ENCODE assay signal across 1 cellular context in the genomic region with DNA sequence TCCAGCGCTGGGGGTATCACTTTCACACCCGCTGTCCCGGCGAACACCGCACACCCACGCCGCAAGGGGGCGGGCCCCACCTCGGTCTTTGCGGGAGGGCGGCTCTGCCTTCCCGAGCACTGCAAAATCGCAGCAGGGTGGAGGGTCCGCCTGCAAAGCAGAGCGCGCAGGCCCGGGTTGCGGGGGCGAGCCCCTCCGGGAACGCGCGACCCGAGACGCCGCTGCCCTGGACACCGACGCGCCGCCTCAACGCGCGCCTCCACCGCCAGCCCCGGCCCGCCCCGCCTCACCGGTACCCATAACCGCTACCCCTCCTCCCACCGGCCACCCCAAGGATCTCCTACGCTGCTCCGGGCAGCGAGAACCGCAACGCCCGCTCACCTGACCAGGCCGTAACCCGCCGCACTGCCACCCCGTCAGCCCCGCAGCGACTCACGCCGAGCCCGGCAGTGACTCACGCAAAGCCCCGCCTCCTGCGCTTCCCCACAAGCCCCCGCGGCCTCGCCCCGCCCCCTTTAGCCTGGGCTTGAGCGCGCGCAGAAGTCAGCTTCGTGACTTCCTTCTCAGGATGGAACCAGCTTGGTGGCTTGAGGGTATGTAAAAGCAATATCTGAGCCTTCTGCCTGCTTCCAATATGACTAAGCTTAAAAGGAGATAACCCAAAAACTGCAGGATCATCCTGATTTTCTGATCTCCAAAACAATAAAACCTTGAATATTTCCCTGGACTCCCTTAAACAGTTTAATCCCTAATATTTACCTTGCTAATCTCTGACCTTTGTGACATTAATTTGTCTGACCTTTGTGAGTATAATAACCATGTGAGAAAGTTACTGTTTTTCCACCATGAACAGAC.
A peak's percentile ranks its signal among the peaks of the same experiment; 100 is the strongest.
TF ChIP-seq lines count a peak whose summit lies in the region.

A gene with protein sequence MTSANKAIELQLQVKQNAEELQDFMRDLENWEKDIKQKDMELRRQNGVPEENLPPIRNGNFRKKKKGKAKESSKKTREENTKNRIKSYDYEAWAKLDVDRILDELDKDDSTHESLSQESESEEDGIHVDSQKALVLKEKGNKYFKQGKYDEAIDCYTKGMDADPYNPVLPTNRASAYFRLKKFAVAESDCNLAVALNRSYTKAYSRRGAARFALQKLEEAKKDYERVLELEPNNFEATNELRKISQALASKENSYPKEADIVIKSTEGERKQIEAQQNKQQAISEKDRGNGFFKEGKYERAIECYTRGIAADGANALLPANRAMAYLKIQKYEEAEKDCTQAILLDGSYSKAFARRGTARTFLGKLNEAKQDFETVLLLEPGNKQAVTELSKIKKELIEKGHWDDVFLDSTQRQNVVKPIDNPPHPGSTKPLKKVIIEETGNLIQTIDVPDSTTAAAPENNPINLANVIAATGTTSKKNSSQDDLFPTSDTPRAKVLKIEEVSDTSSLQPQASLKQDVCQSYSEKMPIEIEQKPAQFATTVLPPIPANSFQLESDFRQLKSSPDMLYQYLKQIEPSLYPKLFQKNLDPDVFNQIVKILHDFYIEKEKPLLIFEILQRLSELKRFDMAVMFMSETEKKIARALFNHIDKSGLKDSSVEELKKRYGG (minus strand): TSS at position 460 of the 855 bp plus-strand sequence. CDS start 3,190 bp downstream, outside the sequence.

TF ChIP-seq in H1, 55 proteins besides CTCF, POLR2A, EP300 and RAD21 (continued from another document and continues in another):
- TF ChIP-seq CBX5 (IDR thresholded peaks at IDR 0.05; ENCODE audit: low read depth, low read length) = no peak
- TF ChIP-seq SUZ12 (IDR thresholded peaks at IDR 0.05; ENCODE audit: low read length) = no peak
- no peak for TF ChIP-seq POU5F1 (IDR thresholded peaks at IDR 0.05; ENCODE audit: low read depth, low read length)
- TF ChIP-seq, protein P1, sequence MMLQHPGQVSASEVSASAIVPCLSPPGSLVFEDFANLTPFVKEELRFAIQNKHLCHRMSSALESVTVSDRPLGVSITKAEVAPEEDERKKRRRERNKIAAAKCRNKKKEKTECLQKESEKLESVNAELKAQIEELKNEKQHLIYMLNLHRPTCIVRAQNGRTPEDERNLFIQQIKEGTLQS (IDR thresholded peaks at IDR 0.05; ENCODE audit: insufficient read depth, low read depth, low read length) = no peak
- no peak for TF ChIP-seq SRF (IDR thresholded peaks at IDR 0.05; ENCODE audit: low read depth, low read length)
- TF ChIP-seq GTF2F1 (IDR thresholded peaks at IDR 0.05; ENCODE audit: borderline replicate concordance, low read depth, low read length) = no peak
- no peak for TF ChIP-seq SIRT6 (IDR thresholded peaks at IDR 0.05; ENCODE audit: low read length)
- TF ChIP-seq CEBPB (IDR thresholded peaks at IDR 0.05; ENCODE audit: low read depth, low read length) = no peak
- no peak; the same call in 1 of the 2 replicates for TF ChIP-seq KDM5A (IDR thresholded peaks at IDR 0.05; ENCODE audit: low read length)
- 0 out of 2 replicates have a peak, but pooled peaks have one; percentile 12 for TF ChIP-seq NRF1 (IDR thresholded peaks at IDR 0.05; ENCODE audit: low read depth, low read length)
- no peak for TF ChIP-seq SP2 (IDR thresholded peaks at IDR 0.05; ENCODE audit: low read length)
- TF ChIP-seq CBX8 (IDR thresholded peaks at IDR 0.05; ENCODE audit: borderline replicate concordance, low read depth, low read length) = no peak
- peak; percentile 51; the same call in 1 of the 2 replicates for TF ChIP-seq USF2 (IDR thresholded peaks at IDR 0.05; ENCODE audit: low read length)
- no peak for TF ChIP-seq GABPA (IDR thresholded peaks at IDR 0.05; ENCODE audit: borderline replicate concordance, insufficient read depth, low read length)
- peak; percentile 72 to 94; a peak in 3 of 4 replicates for TF ChIP-seq HDAC2 (IDR thresholded peaks at IDR 0.05; ENCODE audit: borderline replicate concordance in 1 of 2, low read depth in 2 of 2, low read length in 2 of 2)
- no peak for TF ChIP-seq RNF2 (IDR thresholded peaks at IDR 0.05; ENCODE audit: borderline replicate concordance, low read depth, low read length, missing control alignments, poor library complexity, severe bottlenecking)
- TF ChIP-seq TBP (IDR thresholded peaks at IDR 0.05; ENCODE audit: low read depth, low read length) = peak; percentile 72
- peak; percentile 49; the same call in 1 of the 2 replicates for TF ChIP-seq SP4 (IDR thresholded peaks at IDR 0.05; ENCODE audit: low read length)
- TF ChIP-seq TAF7 (optimal IDR thresholded peaks at IDR 0.05; ENCODE audit: borderline replicate concordance, low read depth, low read length) = no peak
- TF ChIP-seq, protein P2, sequence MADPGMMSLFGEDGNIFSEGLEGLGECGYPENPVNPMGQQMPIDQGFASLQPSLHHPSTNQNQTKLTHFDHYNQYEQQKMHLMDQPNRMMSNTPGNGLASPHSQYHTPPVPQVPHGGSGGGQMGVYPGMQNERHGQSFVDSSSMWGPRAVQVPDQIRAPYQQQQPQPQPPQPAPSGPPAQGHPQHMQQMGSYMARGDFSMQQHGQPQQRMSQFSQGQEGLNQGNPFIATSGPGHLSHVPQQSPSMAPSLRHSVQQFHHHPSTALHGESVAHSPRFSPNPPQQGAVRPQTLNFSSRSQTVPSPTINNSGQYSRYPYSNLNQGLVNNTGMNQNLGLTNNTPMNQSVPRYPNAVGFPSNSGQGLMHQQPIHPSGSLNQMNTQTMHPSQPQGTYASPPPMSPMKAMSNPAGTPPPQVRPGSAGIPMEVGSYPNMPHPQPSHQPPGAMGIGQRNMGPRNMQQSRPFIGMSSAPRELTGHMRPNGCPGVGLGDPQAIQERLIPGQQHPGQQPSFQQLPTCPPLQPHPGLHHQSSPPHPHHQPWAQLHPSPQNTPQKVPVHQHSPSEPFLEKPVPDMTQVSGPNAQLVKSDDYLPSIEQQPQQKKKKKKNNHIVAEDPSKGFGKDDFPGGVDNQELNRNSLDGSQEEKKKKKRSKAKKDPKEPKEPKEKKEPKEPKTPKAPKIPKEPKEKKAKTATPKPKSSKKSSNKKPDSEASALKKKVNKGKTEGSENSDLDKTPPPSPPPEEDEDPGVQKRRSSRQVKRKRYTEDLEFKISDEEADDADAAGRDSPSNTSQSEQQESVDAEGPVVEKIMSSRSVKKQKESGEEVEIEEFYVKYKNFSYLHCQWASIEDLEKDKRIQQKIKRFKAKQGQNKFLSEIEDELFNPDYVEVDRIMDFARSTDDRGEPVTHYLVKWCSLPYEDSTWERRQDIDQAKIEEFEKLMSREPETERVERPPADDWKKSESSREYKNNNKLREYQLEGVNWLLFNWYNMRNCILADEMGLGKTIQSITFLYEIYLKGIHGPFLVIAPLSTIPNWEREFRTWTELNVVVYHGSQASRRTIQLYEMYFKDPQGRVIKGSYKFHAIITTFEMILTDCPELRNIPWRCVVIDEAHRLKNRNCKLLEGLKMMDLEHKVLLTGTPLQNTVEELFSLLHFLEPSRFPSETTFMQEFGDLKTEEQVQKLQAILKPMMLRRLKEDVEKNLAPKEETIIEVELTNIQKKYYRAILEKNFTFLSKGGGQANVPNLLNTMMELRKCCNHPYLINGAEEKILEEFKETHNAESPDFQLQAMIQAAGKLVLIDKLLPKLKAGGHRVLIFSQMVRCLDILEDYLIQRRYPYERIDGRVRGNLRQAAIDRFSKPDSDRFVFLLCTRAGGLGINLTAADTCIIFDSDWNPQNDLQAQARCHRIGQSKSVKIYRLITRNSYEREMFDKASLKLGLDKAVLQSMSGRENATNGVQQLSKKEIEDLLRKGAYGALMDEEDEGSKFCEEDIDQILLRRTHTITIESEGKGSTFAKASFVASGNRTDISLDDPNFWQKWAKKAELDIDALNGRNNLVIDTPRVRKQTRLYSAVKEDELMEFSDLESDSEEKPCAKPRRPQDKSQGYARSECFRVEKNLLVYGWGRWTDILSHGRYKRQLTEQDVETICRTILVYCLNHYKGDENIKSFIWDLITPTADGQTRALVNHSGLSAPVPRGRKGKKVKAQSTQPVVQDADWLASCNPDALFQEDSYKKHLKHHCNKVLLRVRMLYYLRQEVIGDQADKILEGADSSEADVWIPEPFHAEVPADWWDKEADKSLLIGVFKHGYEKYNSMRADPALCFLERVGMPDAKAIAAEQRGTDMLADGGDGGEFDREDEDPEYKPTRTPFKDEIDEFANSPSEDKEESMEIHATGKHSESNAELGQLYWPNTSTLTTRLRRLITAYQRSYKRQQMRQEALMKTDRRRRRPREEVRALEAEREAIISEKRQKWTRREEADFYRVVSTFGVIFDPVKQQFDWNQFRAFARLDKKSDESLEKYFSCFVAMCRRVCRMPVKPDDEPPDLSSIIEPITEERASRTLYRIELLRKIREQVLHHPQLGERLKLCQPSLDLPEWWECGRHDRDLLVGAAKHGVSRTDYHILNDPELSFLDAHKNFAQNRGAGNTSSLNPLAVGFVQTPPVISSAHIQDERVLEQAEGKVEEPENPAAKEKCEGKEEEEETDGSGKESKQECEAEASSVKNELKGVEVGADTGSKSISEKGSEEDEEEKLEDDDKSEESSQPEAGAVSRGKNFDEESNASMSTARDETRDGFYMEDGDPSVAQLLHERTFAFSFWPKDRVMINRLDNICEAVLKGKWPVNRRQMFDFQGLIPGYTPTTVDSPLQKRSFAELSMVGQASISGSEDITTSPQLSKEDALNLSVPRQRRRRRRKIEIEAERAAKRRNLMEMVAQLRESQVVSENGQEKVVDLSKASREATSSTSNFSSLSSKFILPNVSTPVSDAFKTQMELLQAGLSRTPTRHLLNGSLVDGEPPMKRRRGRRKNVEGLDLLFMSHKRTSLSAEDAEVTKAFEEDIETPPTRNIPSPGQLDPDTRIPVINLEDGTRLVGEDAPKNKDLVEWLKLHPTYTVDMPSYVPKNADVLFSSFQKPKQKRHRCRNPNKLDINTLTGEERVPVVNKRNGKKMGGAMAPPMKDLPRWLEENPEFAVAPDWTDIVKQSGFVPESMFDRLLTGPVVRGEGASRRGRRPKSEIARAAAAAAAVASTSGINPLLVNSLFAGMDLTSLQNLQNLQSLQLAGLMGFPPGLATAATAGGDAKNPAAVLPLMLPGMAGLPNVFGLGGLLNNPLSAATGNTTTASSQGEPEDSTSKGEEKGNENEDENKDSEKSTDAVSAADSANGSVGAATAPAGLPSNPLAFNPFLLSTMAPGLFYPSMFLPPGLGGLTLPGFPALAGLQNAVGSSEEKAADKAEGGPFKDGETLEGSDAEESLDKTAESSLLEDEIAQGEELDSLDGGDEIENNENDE (IDR thresholded peaks at IDR 0.05; ENCODE audit: insufficient replicate concordance, low read length) = no peak
- TF ChIP-seq BCL11A (IDR thresholded peaks at IDR 0.05; ENCODE audit: low read depth in 2 of 2, low read length in 2 of 2) = no peak
- TF ChIP-seq SIX5 (IDR thresholded peaks at IDR 0.05; ENCODE audit: low read depth, low read length) = no peak
- no peak for TF ChIP-seq MAFK (IDR thresholded peaks at IDR 0.05; ENCODE audit: low read depth, low read length)
- peak; percentile 45; the same call in 1 of the 2 replicates for TF ChIP-seq E2F6 (IDR thresholded peaks at IDR 0.05)
- TF ChIP-seq KDM4A (IDR thresholded peaks at IDR 0.05; ENCODE audit: low read depth, low read length, severe bottlenecking) = peak; percentile 80
- peak in 1 of 2 experiments; percentile 80; a peak in 2 of 4 replicates for TF ChIP-seq SIN3A (conservative IDR thresholded peaks at IDR 0.05 in 1 of 2, IDR thresholded peaks at IDR 0.05 in 1 of 2; ENCODE audit: low read depth in 1 of 2, low read length in 2 of 2)
- no peak for TF ChIP-seq JUN (IDR thresholded peaks at IDR 0.05; ENCODE audit: low read depth, low read length)
- TF ChIP-seq CTBP2 (IDR thresholded peaks at IDR 0.05; ENCODE audit: borderline replicate concordance, insufficient read depth, insufficient read length, low read length) = no peak
- TF ChIP-seq, protein P3, sequence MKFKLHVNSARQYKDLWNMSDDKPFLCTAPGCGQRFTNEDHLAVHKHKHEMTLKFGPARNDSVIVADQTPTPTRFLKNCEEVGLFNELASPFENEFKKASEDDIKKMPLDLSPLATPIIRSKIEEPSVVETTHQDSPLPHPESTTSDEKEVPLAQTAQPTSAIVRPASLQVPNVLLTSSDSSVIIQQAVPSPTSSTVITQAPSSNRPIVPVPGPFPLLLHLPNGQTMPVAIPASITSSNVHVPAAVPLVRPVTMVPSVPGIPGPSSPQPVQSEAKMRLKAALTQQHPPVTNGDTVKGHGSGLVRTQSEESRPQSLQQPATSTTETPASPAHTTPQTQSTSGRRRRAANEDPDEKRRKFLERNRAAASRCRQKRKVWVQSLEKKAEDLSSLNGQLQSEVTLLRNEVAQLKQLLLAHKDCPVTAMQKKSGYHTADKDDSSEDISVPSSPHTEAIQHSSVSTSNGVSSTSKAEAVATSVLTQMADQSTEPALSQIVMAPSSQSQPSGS (IDR thresholded peaks at IDR 0.05; ENCODE audit: low read length) = 0 out of 2 replicates have a peak, but pooled peaks have one; percentile 38
- no peak for TF ChIP-seq HDAC6 (IDR thresholded peaks at IDR 0.05; ENCODE audit: low read depth, low read length)
- TF ChIP-seq ASH2L (IDR thresholded peaks at IDR 0.05; ENCODE audit: low read length) = peak; percentile 96
- TF ChIP-seq ZNF274 (IDR thresholded peaks at IDR 0.05; ENCODE audit: borderline replicate concordance, extremely low read depth, low read length) = no peak
- TF ChIP-seq BACH1 (IDR thresholded peaks at IDR 0.05; ENCODE audit: low read length) = peak; percentile 86
- no peak for TF ChIP-seq SAP30 (IDR thresholded peaks at IDR 0.05; ENCODE audit: insufficient read depth, insufficient replicate concordance, low read length)
- TF ChIP-seq RXRA (IDR thresholded peaks at IDR 0.05; ENCODE audit: insufficient read depth, low read depth, low read length) = no peak
- TF ChIP-seq CHD1 (IDR thresholded peaks at IDR 0.05; ENCODE audit: low read depth, low read length) = no peak
- no peak for TF ChIP-seq TCF12 (IDR thresholded peaks at IDR 0.05; ENCODE audit: low read depth, low read length)
- peak; percentile 69 for TF ChIP-seq MAX (IDR thresholded peaks at IDR 0.05)
- no peak for TF ChIP-seq EZH2 (IDR thresholded peaks at IDR 0.05; ENCODE audit: low read depth, low read length, severe bottlenecking)
- peak; percentile 95 for TF ChIP-seq PHF8 (conservative IDR thresholded peaks at IDR 0.05; ENCODE audit: low read depth, low read length)
- no peak for TF ChIP-seq BRCA1 (IDR thresholded peaks at IDR 0.05; ENCODE audit: low read depth, low read length)
- TF ChIP-seq JUND (IDR thresholded peaks at IDR 0.05; ENCODE audit: low read length) = peak; percentile 86
- peak; percentile 94 for TF ChIP-seq POLR2AphosphoS5 (IDR thresholded peaks at IDR 0.05; ENCODE audit: low read depth, low read length)
- TF ChIP-seq EGR1 (IDR thresholded peaks at IDR 0.05; ENCODE audit: borderline replicate concordance, low read depth, low read length) = peak; percentile 57; the same call in 1 of the 2 replicates
- no peak for TF ChIP-seq CHD2 (IDR thresholded peaks at IDR 0.05; ENCODE audit: low read length)
- TF ChIP-seq YY1 (IDR thresholded peaks at IDR 0.05; ENCODE audit: low read depth, low read length) = no peak
